1 cellular context compared by ENCODE assay signal in the genomic region with DNA sequence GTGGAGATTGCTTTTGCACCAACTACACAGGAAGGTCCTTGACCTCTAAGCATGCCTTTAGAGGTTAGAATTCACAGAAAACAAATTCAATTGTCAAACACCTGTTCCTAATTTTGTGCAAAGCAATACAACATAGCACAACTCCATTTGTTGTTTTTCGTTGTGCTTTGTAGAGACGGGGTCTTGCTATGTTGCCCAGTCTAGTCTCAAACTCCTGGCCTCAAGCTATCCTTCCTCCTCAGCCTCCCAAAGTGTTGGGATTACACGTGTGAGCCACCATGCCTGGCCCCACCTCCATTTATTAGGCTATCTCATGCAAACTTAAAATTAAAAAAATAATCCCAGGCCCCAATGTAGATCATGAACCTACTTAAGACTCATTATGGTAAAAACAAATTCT.
TF ChIP-seq lines count a peak whose summit lies in the region.

No MANE protein-coding gene starts in this region.

TF ChIP-seq in GM12878, 131 proteins besides CTCF, POLR2A, EP300 and RAD21:
- TF ChIP-seq SREBF1 (IDR thresholded peaks at IDR 0.05; ENCODE audit: low read length) (no peak), FOXM1 (IDR thresholded peaks at IDR 0.05; ENCODE audit: low read depth, low read length) (no peak), RAD51 (IDR thresholded peaks at IDR 0.05) (no peak), NFXL1 (IDR thresholded peaks at IDR 0.05; ENCODE audit: borderline replicate concordance) (no peak), CHD4 (IDR thresholded peaks at IDR 0.05) (no peak), JUND (IDR thresholded peaks at IDR 0.05; ENCODE audit: low read depth, low read length) (no peak), FOS (IDR thresholded peaks at IDR 0.05; ENCODE audit: borderline replicate concordance, extremely low read depth, insufficient read length) (no peak), SIX5 (IDR thresholded peaks at IDR 0.05; ENCODE audit: low read depth, low read length, severe bottlenecking) (no peak), DPF2 (IDR thresholded peaks at IDR 0.05) (no peak), ZSCAN29 (IDR thresholded peaks at IDR 0.05) (no peak), MEF2A (IDR thresholded peaks at IDR 0.05; ENCODE audit: insufficient read depth, low read depth, low read length) (no peak), SREBF2 (IDR thresholded peaks at IDR 0.05; ENCODE audit: low read length) (no peak)
- TF ChIP-seq, protein P1, sequence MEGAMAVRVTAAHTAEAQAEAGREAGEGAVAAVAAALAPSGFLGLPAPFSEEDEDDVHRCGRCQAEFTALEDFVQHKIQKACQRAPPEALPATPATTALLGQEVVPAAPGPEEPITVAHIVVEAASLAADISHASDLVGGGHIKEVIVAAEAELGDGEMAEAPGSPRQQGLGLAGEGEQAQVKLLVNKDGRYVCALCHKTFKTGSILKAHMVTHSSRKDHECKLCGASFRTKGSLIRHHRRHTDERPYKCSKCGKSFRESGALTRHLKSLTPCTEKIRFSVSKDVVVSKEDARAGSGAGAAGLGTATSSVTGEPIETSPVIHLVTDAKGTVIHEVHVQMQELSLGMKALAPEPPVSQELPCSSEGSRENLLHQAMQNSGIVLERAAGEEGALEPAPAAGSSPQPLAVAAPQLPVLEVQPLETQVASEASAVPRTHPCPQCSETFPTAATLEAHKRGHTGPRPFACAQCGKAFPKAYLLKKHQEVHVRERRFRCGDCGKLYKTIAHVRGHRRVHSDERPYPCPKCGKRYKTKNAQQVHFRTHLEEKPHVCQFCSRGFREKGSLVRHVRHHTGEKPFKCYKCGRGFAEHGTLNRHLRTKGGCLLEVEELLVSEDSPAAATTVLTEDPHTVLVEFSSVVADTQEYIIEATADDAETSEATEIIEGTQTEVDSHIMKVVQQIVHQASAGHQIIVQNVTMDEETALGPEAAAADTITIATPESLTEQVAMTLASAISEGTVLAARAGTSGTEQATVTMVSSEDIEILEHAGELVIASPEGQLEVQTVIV (IDR thresholded peaks at IDR 0.05; ENCODE audit: borderline replicate concordance, partially characterized antibody) = no peak
- TF ChIP-seq, protein P2, sequence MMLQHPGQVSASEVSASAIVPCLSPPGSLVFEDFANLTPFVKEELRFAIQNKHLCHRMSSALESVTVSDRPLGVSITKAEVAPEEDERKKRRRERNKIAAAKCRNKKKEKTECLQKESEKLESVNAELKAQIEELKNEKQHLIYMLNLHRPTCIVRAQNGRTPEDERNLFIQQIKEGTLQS (IDR thresholded peaks at IDR 0.05; ENCODE audit: borderline replicate concordance, extremely low read depth, low read depth, low read length) = no peak
- TF ChIP-seq, protein P3, sequence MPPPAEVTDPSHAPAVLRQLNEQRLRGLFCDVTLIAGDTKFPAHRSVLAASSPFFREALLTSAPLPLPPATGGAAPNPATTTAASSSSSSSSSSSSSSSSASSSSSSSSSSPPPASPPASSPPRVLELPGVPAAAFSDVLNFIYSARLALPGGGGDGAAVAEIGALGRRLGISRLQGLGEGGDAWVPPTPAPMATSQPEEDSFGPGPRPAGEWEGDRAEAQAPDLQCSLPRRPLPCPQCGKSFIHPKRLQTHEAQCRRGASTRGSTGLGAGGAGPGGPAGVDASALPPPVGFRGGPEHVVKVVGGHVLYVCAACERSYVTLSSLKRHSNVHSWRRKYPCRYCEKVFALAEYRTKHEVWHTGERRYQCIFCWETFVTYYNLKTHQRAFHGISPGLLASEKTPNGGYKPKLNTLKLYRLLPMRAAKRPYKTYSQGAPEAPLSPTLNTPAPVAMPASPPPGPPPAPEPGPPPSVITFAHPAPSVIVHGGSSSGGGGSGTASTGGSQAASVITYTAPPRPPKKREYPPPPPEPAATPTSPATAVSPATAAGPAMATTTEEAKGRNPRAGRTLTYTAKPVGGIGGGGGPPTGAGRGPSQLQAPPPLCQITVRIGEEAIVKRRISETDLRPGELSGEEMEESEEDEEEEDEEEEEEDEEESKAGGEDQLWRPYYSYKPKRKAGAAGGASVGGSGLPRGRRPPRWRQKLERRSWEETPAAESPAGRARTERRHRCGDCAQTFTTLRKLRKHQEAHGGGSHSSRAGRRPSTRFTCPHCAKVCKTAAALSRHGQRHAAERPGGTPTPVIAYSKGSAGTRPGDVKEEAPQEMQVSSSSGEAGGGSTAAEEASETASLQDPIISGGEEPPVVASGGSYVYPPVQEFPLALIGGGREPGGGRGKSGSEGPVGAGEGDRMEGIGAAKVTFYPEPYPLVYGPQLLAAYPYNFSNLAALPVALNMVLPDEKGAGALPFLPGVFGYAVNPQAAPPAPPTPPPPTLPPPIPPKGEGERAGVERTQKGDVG (CRISPR knock-in tag; IDR thresholded peaks at IDR 0.05) = no peak
- TF ChIP-seq, protein P4, sequence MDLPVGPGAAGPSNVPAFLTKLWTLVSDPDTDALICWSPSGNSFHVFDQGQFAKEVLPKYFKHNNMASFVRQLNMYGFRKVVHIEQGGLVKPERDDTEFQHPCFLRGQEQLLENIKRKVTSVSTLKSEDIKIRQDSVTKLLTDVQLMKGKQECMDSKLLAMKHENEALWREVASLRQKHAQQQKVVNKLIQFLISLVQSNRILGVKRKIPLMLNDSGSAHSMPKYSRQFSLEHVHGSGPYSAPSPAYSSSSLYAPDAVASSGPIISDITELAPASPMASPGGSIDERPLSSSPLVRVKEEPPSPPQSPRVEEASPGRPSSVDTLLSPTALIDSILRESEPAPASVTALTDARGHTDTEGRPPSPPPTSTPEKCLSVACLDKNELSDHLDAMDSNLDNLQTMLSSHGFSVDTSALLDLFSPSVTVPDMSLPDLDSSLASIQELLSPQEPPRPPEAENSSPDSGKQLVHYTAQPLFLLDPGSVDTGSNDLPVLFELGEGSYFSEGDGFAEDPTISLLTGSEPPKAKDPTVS (IDR thresholded peaks at IDR 0.05; ENCODE audit: low read depth, low read length) = no peak
- TF ChIP-seq, protein P5, sequence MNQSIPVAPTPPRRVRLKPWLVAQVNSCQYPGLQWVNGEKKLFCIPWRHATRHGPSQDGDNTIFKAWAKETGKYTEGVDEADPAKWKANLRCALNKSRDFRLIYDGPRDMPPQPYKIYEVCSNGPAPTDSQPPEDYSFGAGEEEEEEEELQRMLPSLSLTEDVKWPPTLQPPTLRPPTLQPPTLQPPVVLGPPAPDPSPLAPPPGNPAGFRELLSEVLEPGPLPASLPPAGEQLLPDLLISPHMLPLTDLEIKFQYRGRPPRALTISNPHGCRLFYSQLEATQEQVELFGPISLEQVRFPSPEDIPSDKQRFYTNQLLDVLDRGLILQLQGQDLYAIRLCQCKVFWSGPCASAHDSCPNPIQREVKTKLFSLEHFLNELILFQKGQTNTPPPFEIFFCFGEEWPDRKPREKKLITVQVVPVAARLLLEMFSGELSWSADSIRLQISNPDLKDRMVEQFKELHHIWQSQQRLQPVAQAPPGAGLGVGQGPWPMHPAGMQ (IDR thresholded peaks at IDR 0.05; ENCODE audit: borderline replicate concordance) = no peak
TF ChIP-seq in GM12878: peak in this region for 0.
